In genomic region chr17:41773190-41773588, GRCh38 we compare ENCODE assay signal across 1 cellular context.
TF ChIP-seq lines count a peak whose summit lies in the region.

No MANE protein-coding gene starts in this region.

TF ChIP-seq in HEK293, 187 proteins besides CTCF, POLR2A, EP300 and RAD21 (continued from another document):
- TF ChIP-seq WT1 (tag by site-specific recombination; IDR thresholded peaks at IDR 0.05): peak; percentile 62; the same call in 1 of the 2 replicates
- TF ChIP-seq ZBTB48 (tag by site-specific recombination; IDR thresholded peaks at IDR 0.05): peak; percentile 49; the same call in 1 of the 2 replicates
- TF ChIP-seq KLF17 (tag by site-specific recombination; IDR thresholded peaks at IDR 0.05): peak; percentile 47; the same call in 1 of the 2 replicates
- TF ChIP-seq ZNF561 (tag by site-specific recombination; IDR thresholded peaks at IDR 0.05; ENCODE audit: borderline replicate concordance): no peak
- TF ChIP-seq ZXDB (tag by site-specific recombination; IDR thresholded peaks at IDR 0.05): no peak
- TF ChIP-seq ZNF544 (tag by site-specific recombination; IDR thresholded peaks at IDR 0.05): no peak
- peak; percentile 62 for TF ChIP-seq GLIS1 (tag by site-specific recombination; IDR thresholded peaks at IDR 0.05)
- 0 out of 2 replicates have a peak, but pooled peaks have one; percentile 32 for TF ChIP-seq ZEB2 (tag by site-specific recombination; IDR thresholded peaks at IDR 0.05)
- no peak for TF ChIP-seq ZNF843 (tag by site-specific recombination; IDR thresholded peaks at IDR 0.05)
- no peak for TF ChIP-seq BCL6B (tag by site-specific recombination; IDR thresholded peaks at IDR 0.05)
- TF ChIP-seq ZNF548 (tag by site-specific recombination; IDR thresholded peaks at IDR 0.05): no peak
- no peak for TF ChIP-seq ZNF785 (tag by site-specific recombination; IDR thresholded peaks at IDR 0.05)
- peak; percentile 26; the same call in 1 of the 2 replicates for TF ChIP-seq HIC1 (tag by site-specific recombination; IDR thresholded peaks at IDR 0.05)
- peak; percentile 53 for TF ChIP-seq KLF1 (tag by site-specific recombination; IDR thresholded peaks at IDR 0.05)
- no peak for TF ChIP-seq ZNF202 (tag by site-specific recombination; IDR thresholded peaks at IDR 0.05; ENCODE audit: borderline replicate concordance)
- no peak for TF ChIP-seq ZNF830 (tag by site-specific recombination; IDR thresholded peaks at IDR 0.05; ENCODE audit: low read depth)
- peak; percentile 41; the same call in 1 of the 2 replicates for TF ChIP-seq PATZ1 (tag by site-specific recombination; IDR thresholded peaks at IDR 0.05)
- no peak for TF ChIP-seq YY2 (tag by site-specific recombination; IDR thresholded peaks at IDR 0.05)
- TF ChIP-seq ZNF664 (tag by site-specific recombination; IDR thresholded peaks at IDR 0.05): no peak
- no peak for TF ChIP-seq ZFP37 (tag by site-specific recombination; IDR thresholded peaks at IDR 0.05)
- TF ChIP-seq ZNF248 (tag by site-specific recombination; IDR thresholded peaks at IDR 0.05): no peak
- 0 out of 2 replicates have a peak, but pooled peaks have one; percentile 28 for TF ChIP-seq IKZF3 (tag by site-specific recombination; IDR thresholded peaks at IDR 0.05)
- TF ChIP-seq ZBTB21 (tag by site-specific recombination; IDR thresholded peaks at IDR 0.05): no peak
- TF ChIP-seq ZNF639 (tag by site-specific recombination; IDR thresholded peaks at IDR 0.05): no peak
- peak; percentile 52 for TF ChIP-seq ZBTB17 (tag by site-specific recombination; IDR thresholded peaks at IDR 0.05)
- TF ChIP-seq ZNF335 (tag by site-specific recombination; conservative IDR thresholded peaks at IDR 0.05): peak; percentile 66
- no peak for TF ChIP-seq ZSCAN5A (tag by site-specific recombination; IDR thresholded peaks at IDR 0.05)
- TF ChIP-seq ZNF169 (tag by site-specific recombination; IDR thresholded peaks at IDR 0.05): no peak
- no peak for TF ChIP-seq ZNF768 (tag by site-specific recombination; IDR thresholded peaks at IDR 0.05)
- no peak for TF ChIP-seq ZBTB49 (tag by site-specific recombination; IDR thresholded peaks at IDR 0.05; ENCODE audit: low read depth)
